9 cellular contexts compared by ENCODE assay signal in the genomic region with DNA sequence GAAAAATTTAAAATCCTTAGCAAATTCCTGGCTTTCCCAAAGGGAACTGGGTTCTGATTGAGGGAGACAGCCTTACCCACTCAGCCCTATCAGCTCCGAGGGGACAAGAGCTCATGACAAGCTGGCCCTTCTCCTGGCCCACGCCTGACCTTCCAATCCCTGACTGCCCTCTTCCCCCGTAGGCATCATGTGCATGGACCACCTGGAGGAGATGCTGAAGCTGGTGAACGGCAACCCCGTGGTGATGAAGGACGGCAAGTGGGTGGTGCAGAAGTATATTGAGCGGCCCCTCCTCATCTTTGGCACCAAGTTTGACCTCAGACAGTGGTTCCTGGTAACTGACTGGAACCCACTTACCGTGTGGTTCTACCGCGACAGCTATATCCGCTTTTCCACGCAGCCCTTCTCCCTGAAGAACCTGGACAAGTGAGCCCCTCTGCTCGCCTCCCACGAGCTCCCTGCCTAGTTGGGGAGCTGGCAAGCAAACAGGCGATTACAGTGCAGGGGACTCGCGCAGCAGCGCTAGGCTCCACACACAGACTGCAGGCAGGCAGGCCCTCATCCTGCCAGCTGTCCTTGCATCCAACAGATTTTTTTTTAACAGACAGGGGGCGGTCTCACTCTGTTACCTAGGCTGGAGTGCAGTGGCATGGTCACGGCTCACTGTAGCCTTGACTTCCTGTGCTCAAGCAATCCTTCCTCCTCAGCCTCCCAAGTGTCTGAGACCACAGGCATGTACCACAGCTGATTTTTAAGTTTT. TPM values are rescaled to one million over a fixed set of nuclear protein-coding genes. Genes with fewer than 3 reads are reported as not detected.
A peak's percentile ranks its signal among the peaks of the same experiment; 100 is the strongest.
DNase-seq lines count a peak whose midpoint lies in the region; ATAC-seq and TF ChIP-seq lines count a peak whose summit lies in the region.
"Had no signal": no experiment of that assay in that cellular context is flagged by ENCODE, and none has a peak within 500 bp of the region (broad histone marks: within the 10 kb centered on the region; RNA-seq: fewer than 3 reads in every experiment).

No MANE protein-coding gene starts in this region.

- ATAC-seq in activated T-cell treated with anti-CD3 and anti-CD28 coated beads, Interleukin-2, amount 50 U/mL, for 72 hours (replicated peaks in 1 of 2) = peak; percentile 49 to 58
- ATAC-seq in GM19463 (IDR thresholded peaks at IDR 0.05; ENCODE audit: unreplicated experiment) = no peak

- no peaks in the 10 kb centered on the region for H3K9me3 Mint-ChIP-seq in activated T-cell treated with anti-CD3 and anti-CD28 coated beads, Interleukin-2, amount 50 U/mL, for 72 hours

- H3K36me3 Mint-ChIP-seq in activated T-cell treated with anti-CD3 and anti-CD28 coated beads, Interleukin-2, amount 50 U/mL, for 72 hours (ENCODE audit: insufficient read depth in 2 of 2) = peaks cover 5 to 15% of the 10 kb centered on the region in 2 donors

- peaks cover 6% of the 10 kb centered on the region for H3K4me1 Mint-ChIP-seq in activated T-cell treated with anti-CD3 and anti-CD28 coated beads, Interleukin-2, amount 50 U/mL, for 72 hours (ENCODE audit: low read depth)

- in situ Hi-C loops in transverse colon (cut with MboI; ENCODE audit: low pct_ligation_motif_present in 1 of 4, low pct_unique_long_range_greater_than_20kb in 1 of 4, low sequenced_read_pairs in 3 of 4) = no loop called here

- H3K27ac ChIP-seq in transverse colon = no peak overlapping the region

- CTCF ChIA-PET in GM10248 (lab: Yijun Ruan, JAX) = interaction anchor here (0.9 to 1.4 kb wide), 8 partner anchors 10 to 78 kb away, joined by 3 to 4 read pairs (median 4); partner anchors contain the start of genes OGG1 and RPUSD3

- 81 to 86% methylated on average over 3 to 20 of the region's 20 CpGs for WGBS in transverse colon (ENCODE audit: low coverage in 1 of 2), 2 donors

- H3K4me3 ChIP-seq in epithelial cell of proximal tubule (ENCODE audit: low read depth, low read length) (no peak overlapping the region), transverse colon (no peak overlapping the region)

- H3K27me3 ChIP-seq in transverse colon = no peaks in the 10 kb centered on the region

- H3K36me3 ChIP-seq in transverse colon = no peaks in the 10 kb centered on the region

- peak in 1 of 2 donors; percentile 29 for DNase-seq in activated T-cell treated with anti-CD3 and anti-CD28 coated beads, Interleukin-2, amount 50 U/mL, for 72 hours
- DNase-seq in activated T-cell treated with anti-CD3 and anti-CD28 coated beads for 4 hours = no peak
- DNase-seq in RPMI8226 = peak; percentile 61
- DNase-seq in epithelial cell of proximal tubule (ENCODE audit: low read depth) = no peak
- DNase-seq in transverse colon = peak; percentile 25
- no peak for DNase-seq in GM10248 (ENCODE audit: extremely low spot score)
- no peak for DNase-seq in HK-2 (ENCODE audit: unreplicated experiment)

- peak; percentile 41 for TF ChIP-seq CTCF in epithelial cell of proximal tubule (conservative IDR thresholded peaks at IDR 0.05; ENCODE audit: low read depth, low read length)
- TF ChIP-seq CTCF in transverse colon (IDR thresholded peaks at IDR 0.05) = peak in 3 of 5 experiments; percentile 21 to 33 (median 29)
- no peak for TF ChIP-seq CTCF in GM10248 (IDR thresholded peaks at IDR 0.05; ENCODE audit: control extremely low read depth, extremely low read depth, low read depth, missing control alignments)

- H3K4me3 Mint-ChIP-seq in activated T-cell treated with anti-CD3 and anti-CD28 coated beads, Interleukin-2, amount 50 U/mL, for 72 hours = no peak overlapping the region

- H3K9me3 ChIP-seq in transverse colon = no peaks in the 10 kb centered on the region

- H3K27me3 Mint-ChIP-seq in activated T-cell treated with anti-CD3 and anti-CD28 coated beads, Interleukin-2, amount 50 U/mL, for 72 hours (ENCODE audit: low read depth) = no peaks in the 10 kb centered on the region

- TF ChIP-seq POLR2A in transverse colon (IDR thresholded peaks at IDR 0.05) = no peak

- intact Hi-C loops in transverse colon (cut with DNase I; ENCODE audit: low total_unique reads) = no loop called here

- no peak overlapping the region for H3K27ac Mint-ChIP-seq in activated T-cell treated with anti-CD3 and anti-CD28 coated beads, Interleukin-2, amount 50 U/mL, for 72 hours

- POLR2A ChIA-PET in GM10248 (lab: Yijun Ruan, JAX) = no interaction called here

- no peak for TF ChIP-seq EP300 in transverse colon (IDR thresholded peaks at IDR 0.05; ENCODE audit: low read depth)

- H3K4me1 ChIP-seq in transverse colon = no peaks in the 10 kb centered on the region

RNA-seq across cellular contexts. Expression of gene RPUSD3, which starts 16.8 kb away (rescaled TPM):
- total RNA-seq in activated T-cell treated with anti-CD3 and anti-CD28 coated beads, Interleukin-2, amount 50 U/mL, for 72 hours = 10 to 100 TPM; 40.1 to 53.7 TPM
- total RNA-seq in epithelial cell of proximal tubule (45.1 and 71.8 TPM in 2 replicates), transverse colon (10 to 100 TPM; 34.1 to 78.0 (median 43.9) TPM)

RNA-seq across cellular contexts. Expression of gene TTLL3, which starts 16.9 kb away (rescaled TPM):
- 10 to 100 TPM; 63.6 to 75.5 TPM for total RNA-seq in activated T-cell treated with anti-CD3 and anti-CD28 coated beads, Interleukin-2, amount 50 U/mL, for 72 hours
- 5.3 and 9.7 TPM in 2 replicates for total RNA-seq in epithelial cell of proximal tubule
- total RNA-seq in transverse colon = 100 to 1,000 TPM in 2 of 4 donors, 10 to 100 TPM in 2; 47.4 to 352 (median 154) TPM

RNA-seq across cellular contexts. Expression of gene ARPC4, which starts 34.1 kb away (rescaled TPM):
- 100 to 1,000 TPM; 168 to 176 TPM for total RNA-seq in activated T-cell treated with anti-CD3 and anti-CD28 coated beads, Interleukin-2, amount 50 U/mL, for 72 hours
- total RNA-seq in epithelial cell of proximal tubule (153 and 296 TPM in 2 replicates), transverse colon (100 to 1,000 TPM; 104 to 189 (median 143) TPM)

RNA-seq across cellular contexts. Expression of gene TADA3, which starts 34.7 kb away (rescaled TPM):
- 100 to 1,000 TPM; 105 to 112 TPM for total RNA-seq in activated T-cell treated with anti-CD3 and anti-CD28 coated beads, Interleukin-2, amount 50 U/mL, for 72 hours
- total RNA-seq in epithelial cell of proximal tubule (54.7 and 73.9 TPM in 2 replicates), transverse colon (100 to 1,000 TPM in 2 of 4 donors, 10 to 100 TPM in 2; 53.7 to 504 (median 92.0) TPM)

RNA-seq across cellular contexts. Expression of gene CIDEC, which starts 53.1 kb away (rescaled TPM):
- under 1 TPM in 1 of 2 donors, not detected in 1; 0.65 TPM for total RNA-seq in activated T-cell treated with anti-CD3 and anti-CD28 coated beads, Interleukin-2, amount 50 U/mL, for 72 hours
- not detected in 2 replicates for total RNA-seq in epithelial cell of proximal tubule
- total RNA-seq in transverse colon = 10 to 100 TPM in 3 of 4 donors, under 1 TPM in 1; 1.00 to 50.5 (median 48.0) TPM
- total RNA-seq: urinary bladder had no signal

Comparison
In these comparisons a context has a peak if more than half of its experiments do, and no peak if none do; other contexts are left out.
1. DNase-seq: peak in RPMI8226 (single experiment) and transverse colon (single experiment); none in activated T-cell treated with anti-CD3 and anti-CD28 coated beads for 4 hours (single experiment), epithelial cell of proximal tubule (single experiment), GM10248 (single experiment) and HK-2 (single experiment).